Comparison of ENCODE assay signal across 18 cellular contexts in the genomic region with DNA sequence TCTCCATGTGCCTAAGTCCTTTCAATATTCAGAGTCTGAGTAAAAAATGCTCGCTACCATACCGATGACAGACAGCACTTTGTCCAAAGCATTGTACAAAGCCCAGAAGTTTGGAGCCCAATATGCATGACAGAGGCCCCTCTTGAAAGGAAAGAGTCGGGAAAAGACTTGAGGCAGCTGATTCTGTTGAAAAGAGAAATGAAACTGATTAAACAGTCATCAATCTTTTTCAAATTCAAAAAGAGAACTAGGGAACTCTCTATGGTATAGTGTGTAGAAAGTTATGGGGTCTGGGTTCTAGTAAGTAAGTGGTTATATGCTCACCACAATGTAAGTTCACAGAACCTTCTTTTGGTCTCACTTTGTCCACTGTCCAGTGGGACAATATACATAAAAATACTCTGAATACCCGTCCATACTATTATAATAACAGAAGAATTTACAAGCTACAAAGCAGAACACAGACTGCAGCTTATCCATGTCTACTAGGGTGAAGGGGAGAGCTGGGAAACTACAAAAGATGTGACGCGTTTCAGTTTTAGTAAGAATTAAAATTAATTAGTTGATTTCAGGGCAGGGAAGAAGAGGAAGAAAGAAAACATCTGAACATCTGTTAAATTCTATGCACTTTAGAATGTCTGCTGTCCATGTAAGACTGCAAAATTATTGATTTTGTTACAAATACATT. TPM values are rescaled to one million over a fixed set of nuclear protein-coding genes. Genes with fewer than 3 reads are reported as not detected.
DNase-seq lines count a peak whose midpoint lies in the region; ATAC-seq and TF ChIP-seq lines count a peak whose summit lies in the region.
"Had no signal": no experiment of that assay in that cellular context is flagged by ENCODE, and none has a peak within 500 bp of the region (broad histone marks: within the 10 kb centered on the region; RNA-seq: fewer than 3 reads in every experiment).

No MANE protein-coding gene starts in this region.

- H3K79me2 ChIP-seq in neural progenitor cell (ENCODE audit: low read depth): no peaks in the 10 kb centered on the region

- intact Hi-C loops in esophagus squamous epithelium (cut with DNase I): no loop called here

- H3K4me3 Mint-ChIP-seq in neural progenitor cell: no peak overlapping the region
- H3K4me3 Mint-ChIP-seq: activated naive CD4-positive, alpha-beta T cell treated with anti-CD3 and anti-CD28 coated beads, Interleukin-2, amount 10 ng/mL, durations not matched to agents 7 days and 5 days; CD4-positive, CD25-positive, alpha-beta regulatory T cell; naive thymus-derived CD4-positive, alpha-beta T cell; T-helper 1 cell treated with Interleukin-12 subunit alpha and Interleukin-12 subunit beta and Interleukin-4 antibody, amounts not matched to agents 30 μg/mL and 1 μg/mL, for 36 hours had no signal

- ATAC-seq in GM21360 (IDR thresholded peaks at IDR 0.05; ENCODE audit: unreplicated experiment) (peak; percentile 77), HG03025 (IDR thresholded peaks at IDR 0.05; ENCODE audit: low FRiP score, unreplicated experiment) (peak; percentile 63)
- ATAC-seq: left lobe of liver; naive thymus-derived CD4-positive, alpha-beta T cell had no signal

- no peak overlapping the region for H2AFZ ChIP-seq in neural progenitor cell (replicated peaks)

- H3K27me3 ChIP-seq in neural progenitor cell (no peaks in the 10 kb centered on the region), esophagus squamous epithelium (no peaks in the 10 kb centered on the region)

- H3K4me1 ChIP-seq in neural progenitor cell: no peaks in the 10 kb centered on the region
- no peaks in the 10 kb centered on the region for H3K4me1 ChIP-seq in esophagus squamous epithelium

- WGBS in esophagus squamous epithelium, 2 donors: 75 to 85% methylated on average over 6 of the region's 6 CpGs

- H3K9me3 Mint-ChIP-seq in neural progenitor cell: no peaks in the 10 kb centered on the region
- H3K9me3 Mint-ChIP-seq: activated naive CD4-positive, alpha-beta T cell treated with anti-CD3 and anti-CD28 coated beads, Interleukin-2, amount 10 ng/mL, durations not matched to agents 7 days and 5 days; CD4-positive, CD25-positive, alpha-beta regulatory T cell; naive thymus-derived CD4-positive, alpha-beta T cell; T-helper 1 cell treated with Interleukin-12 subunit alpha and Interleukin-12 subunit beta and Interleukin-4 antibody, amounts not matched to agents 30 μg/mL and 1 μg/mL, for 36 hours had no signal

- H3K4me1 Mint-ChIP-seq in neural progenitor cell: no peaks in the 10 kb centered on the region
- H3K4me1 Mint-ChIP-seq: activated naive CD4-positive, alpha-beta T cell treated with anti-CD3 and anti-CD28 coated beads, Interleukin-2, amount 10 ng/mL, durations not matched to agents 7 days and 5 days; naive thymus-derived CD4-positive, alpha-beta T cell had no signal

- H3K4me2 ChIP-seq in neural progenitor cell: no peak overlapping the region

- no peak overlapping the region for H3K27ac Mint-ChIP-seq in neural progenitor cell
- H3K27ac Mint-ChIP-seq: activated naive CD4-positive, alpha-beta T cell treated with anti-CD3 and anti-CD28 coated beads, Interleukin-2, amount 10 ng/mL, durations not matched to agents 7 days and 5 days; T-helper 1 cell treated with Interleukin-12 subunit alpha and Interleukin-12 subunit beta and Interleukin-4 antibody, amounts not matched to agents 30 μg/mL and 1 μg/mL, for 36 hours had no signal

- TF ChIP-seq CTCF in GM12865 (IDR thresholded peaks at IDR 0.05; ENCODE audit: insufficient read depth, low read depth, low read length, missing control alignments) (no peak), neural progenitor cell (IDR thresholded peaks at IDR 0.05) (no peak), esophagus squamous epithelium (IDR thresholded peaks at IDR 0.05) (no peak)

- H3K27ac ChIP-seq in neural progenitor cell: no peak overlapping the region
- H3K27ac ChIP-seq in esophagus squamous epithelium: no peak overlapping the region

- peaks cover 2% of the 10 kb centered on the region for H3K27me3 Mint-ChIP-seq in neural progenitor cell (ENCODE audit: insufficient read depth, low read depth)
- H3K27me3 Mint-ChIP-seq: activated naive CD4-positive, alpha-beta T cell treated with anti-CD3 and anti-CD28 coated beads, Interleukin-2, amount 10 ng/mL, durations not matched to agents 7 days and 5 days; CD4-positive, CD25-positive, alpha-beta regulatory T cell; naive thymus-derived CD4-positive, alpha-beta T cell had no signal

- DNase-seq in GM12865 (ENCODE audit: low read depth) (peak; percentile 17), NOMO-1 treated with dmso at 0.1 percent for 144 hours (lab: John Stamatoyannopoulos, UW; ENCODE audit: unreplicated experiment) (peak; percentile 36), GF-D8 (lab: John Stamatoyannopoulos, UW) (no peak), neural progenitor cell (ENCODE audit: low spot score) (no peak), NCI-H524 (lab: John Stamatoyannopoulos, UW) (no peak), esophagus squamous epithelium (lab: John Stamatoyannopoulos, UW) (no peak)
- DNase-seq: activated CD4-positive, CD25-positive, alpha-beta regulatory T cell treated with anti-CD3 and anti-CD28 coated beads, Interleukin-2, amount 50 U/mL, for 72 hours; activated naive CD4-positive, alpha-beta T cell treated with anti-CD3 and anti-CD28 coated beads, Interleukin-2, amount 10 ng/mL, durations not matched to agents 7 days and 5 days; CD4-positive, CD25-positive, alpha-beta regulatory T cell; naive thymus-derived CD4-positive, alpha-beta T cell; NCI-H187 treated with DMSO at 0.1 percent for 48 hours; NCI-H69; stimulated activated CD4-positive, alpha-beta T cell treated with anti-CD3 and anti-CD28 coated beads, Interleukin-2, amount 100 ng/mL, for 24 hours; trophoblast cell had no signal

- H3K9ac ChIP-seq in neural progenitor cell: no peak overlapping the region

- H3K9me3 ChIP-seq in neural progenitor cell (ENCODE audit: low read depth) (no peaks in the 10 kb centered on the region), esophagus squamous epithelium (no peaks in the 10 kb centered on the region)

- H4K20me1 ChIP-seq in neural progenitor cell (ENCODE audit: low read depth): no peaks in the 10 kb centered on the region

- H3K36me3 ChIP-seq in neural progenitor cell: peaks cover 15% of the 10 kb centered on the region
- peaks cover 3 to 68% (median 4%) of the 10 kb centered on the region in 3 donors for H3K36me3 ChIP-seq in esophagus squamous epithelium

- no peak for TF ChIP-seq POLR2A in esophagus squamous epithelium (IDR thresholded peaks at IDR 0.05)

- H3K4me3 ChIP-seq in GM12865 (ENCODE audit: low read depth, low read length) (no peak overlapping the region), neural progenitor cell (no peak overlapping the region), esophagus squamous epithelium (no peak overlapping the region)

- H3F3A ChIP-seq in neural progenitor cell (ENCODE audit: low read depth): no peaks in the 10 kb centered on the region

- H3K36me3 Mint-ChIP-seq in neural progenitor cell: peaks cover 6% of the 10 kb centered on the region

RNA-seq across cellular contexts. Expression of a gene that starts 26.7 kb away (rescaled TPM):
- total RNA-seq in neural progenitor cell (ENCODE audit: low replicate concordance) (73.2 and 117 TPM in 2 replicates), esophagus squamous epithelium (10 to 100 TPM; 13.9 to 30.5 (median 27.3) TPM)

RNA-seq across cellular contexts. Expression of a gene that starts 33.1 kb away (rescaled TPM):
- total RNA-seq in neural progenitor cell (ENCODE audit: low replicate concordance) (36.7 and 89.5 TPM in 2 replicates), esophagus squamous epithelium (10 to 100 TPM; 67.8 to 86.3 (median 76.0) TPM)

RNA-seq across cellular contexts. Expression of a gene that starts 49.1 kb away (rescaled TPM):
- total RNA-seq in neural progenitor cell (ENCODE audit: low replicate concordance): not detected in 2 replicates
- total RNA-seq in esophagus squamous epithelium: not detected
- total RNA-seq: CD4-positive, CD25-positive, alpha-beta regulatory T cell; naive thymus-derived CD4-positive, alpha-beta T cell had no signal

Comparison
In these comparisons a context has a peak if more than half of its experiments do, and no peak if none do; other contexts are left out.
1. DNase-seq: peak in GM12865 (single experiment) and NOMO-1 treated with dmso at 0.1 percent for 144 hours (single experiment); none in GF-D8 (single experiment), neural progenitor cell (single experiment), NCI-H524 (0 of 2) and esophagus squamous epithelium (single experiment).